Comparison of ENCODE assay signal across 8 cellular contexts in genomic region chr10:32056136-32057040, GRCh38. TPM values are rescaled to one million over a fixed set of nuclear protein-coding genes. Genes with fewer than 3 reads are reported as not detected.
DNase-seq lines count a peak whose midpoint lies in the region; ATAC-seq and TF ChIP-seq lines count a peak whose summit lies in the region.

KIF5B (minus strand) TSS chr10:32056425; CDS start chr10:32055973, 452 bp downstream.

- ATAC-seq in GM19351 (IDR thresholded peaks at IDR 0.05; ENCODE audit: unreplicated experiment), result peak; percentile 85
- ATAC-seq in HG03469 (IDR thresholded peaks at IDR 0.05; ENCODE audit: unreplicated experiment), result peak; percentile 77

- peak within 1 kb of the TSS; percentile 86 to 98 (median 96) for H3K4me3 ChIP-seq in liver (ENCODE audit: low read depth in 1 of 3, low read length in 3 of 3)

- WGBS in liver, result under 1% methylated on average over 63 of the region's 63 CpGs

- H3K9me3 ChIP-seq in liver (ENCODE audit: control insufficient read depth in 4 of 4, low read length in 3 of 4), result no peaks in the 10 kb centered on the region

- DNase-seq in NCI-H774 (lab: John Stamatoyannopoulos, UW), result peak; percentile 75
- peak; percentile 85 to 88 for DNase-seq in activated CD4-positive, alpha-beta T cell treated with anti-CD3 and anti-CD28 coated beads, Interleukin-2, amount 50 U/mL, for 48 hours
- peak; percentile 93 for DNase-seq in dermis blood vessel endothelial cell
- peak; percentile 87 for DNase-seq in stimulated activated CD4-positive, alpha-beta T cell treated with anti-CD3 and anti-CD28 coated beads, Interleukin-4, amount 100 ng/mL, for 1 hour

- H3K27me3 ChIP-seq in liver (ENCODE audit: control insufficient read depth in 4 of 4, insufficient read depth in 4 of 4, low read length in 3 of 4), result no peaks in the 10 kb centered on the region

- TF ChIP-seq CTCF in C4-2B (conservative IDR thresholded peaks at IDR 0.05) (no peak), liver (IDR thresholded peaks at IDR 0.05; ENCODE audit: low read depth, low read length, missing input control) (no peak)

- H3K4me1 ChIP-seq in liver (ENCODE audit: control insufficient read depth in 4 of 4, insufficient read depth in 4 of 4, low read length in 3 of 4), result peaks cover 5 to 35% (median 14%) of the 10 kb centered on the region in 4 donors

- peak within 1 kb of the TSS; percentile 98 for H3K27ac ChIP-seq in C4-2B
- peak within 1 kb of the TSS; percentile 94 to 97 for H3K27ac ChIP-seq in liver (ENCODE audit: low read depth in 1 of 2, low read length in 2 of 2)

- H3K36me3 ChIP-seq in liver (ENCODE audit: control insufficient read depth in 4 of 4, insufficient read depth in 3 of 4, low read depth in 1 of 4, low read length in 3 of 4), result no peaks in the 10 kb centered on the region

- peak within 1 kb of the TSS; percentile 81 to 88 for H3K9ac ChIP-seq in liver (ENCODE audit: low read depth in 1 of 2, low read length in 2 of 2)

- no peak for TF ChIP-seq RAD21 in liver (IDR thresholded peaks at IDR 0.05)

TF ChIP-seq in liver, 16 proteins besides CTCF, POLR2A, EP300 and RAD21:
- TF ChIP-seq ZBTB33 (IDR thresholded peaks at IDR 0.05), result no peak
- no peak for TF ChIP-seq NR2F2 (IDR thresholded peaks at IDR 0.05)
- no peak for TF ChIP-seq MAX (IDR thresholded peaks at IDR 0.05)
- peak; percentile 97 for TF ChIP-seq YY1 (IDR thresholded peaks at IDR 0.05)
- TF ChIP-seq TAF1 (conservative IDR thresholded peaks at IDR 0.05), result peak; percentile 57
- no peak for TF ChIP-seq GABPA (IDR thresholded peaks at IDR 0.05 in 1 of 2, conservative IDR thresholded peaks at IDR 0.05 in 1 of 2)
- TF ChIP-seq JUND (IDR thresholded peaks at IDR 0.05), result no peak
- no peak for TF ChIP-seq HNF4A (conservative IDR thresholded peaks at IDR 0.05)
- TF ChIP-seq FOXA2 (IDR thresholded peaks at IDR 0.05), result no peak
- TF ChIP-seq FOXA1 (IDR thresholded peaks at IDR 0.05), result no peak
- peak; percentile 46 for TF ChIP-seq REST (IDR thresholded peaks at IDR 0.05)
- TF ChIP-seq SP1 (IDR thresholded peaks at IDR 0.05), result no peak
- TF ChIP-seq RXRA (IDR thresholded peaks at IDR 0.05), result no peak
- no peak for TF ChIP-seq EGR1 (IDR thresholded peaks at IDR 0.05; ENCODE audit: low read depth in 2 of 2)
- TF ChIP-seq ATF3 (IDR thresholded peaks at IDR 0.05), result no peak

RNA-seq across cellular contexts. Expression of gene KIF5B, which starts in this region (rescaled TPM):
- total RNA-seq in dermis blood vessel endothelial cell (155 and 227 TPM in 2 replicates), liver (10 to 100 TPM; 27.6 to 42.0 TPM)
- polyA plus RNA-seq in liver, result 10 to 100 TPM; 12.2 to 18.1 TPM

Comparison
In these comparisons a context has a peak if more than half of its experiments do, and no peak if none do; other contexts are left out.
1. Peak in every context shown above with its lines: DNase-seq, ATAC-seq, H3K4me3 ChIP-seq and H3K27ac ChIP-seq.